ENCODE assay signal across 25 cellular contexts in the genomic region with DNA sequence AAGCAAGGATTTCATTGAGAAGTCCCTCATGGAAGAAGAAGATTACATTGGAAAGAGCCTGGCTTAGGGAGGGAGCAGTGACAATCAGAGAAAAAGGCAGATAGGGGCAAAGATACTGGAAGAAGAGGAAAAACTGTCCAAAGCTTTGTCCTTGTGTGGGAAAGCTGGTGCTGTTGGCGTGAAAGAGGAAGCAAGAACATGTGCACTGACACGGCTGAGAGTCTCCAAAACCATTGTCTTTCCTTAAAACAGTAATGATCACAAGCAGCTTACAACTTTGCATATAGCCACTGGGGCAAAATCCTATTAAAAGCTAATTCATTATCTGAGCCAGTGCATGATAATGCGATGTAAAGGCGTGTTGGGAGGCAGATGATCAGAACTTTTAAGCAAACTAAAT.
DNase-seq lines count a peak whose midpoint lies in the region; ATAC-seq, FAIRE-seq and TF ChIP-seq lines count a peak whose summit lies in the region.
"Had no signal": no experiment of that assay in that cellular context is flagged by ENCODE, and none has a peak within 500 bp of the region (broad histone marks: within the 10 kb centered on the region; RNA-seq: fewer than 3 reads in every experiment).

No MANE protein-coding gene starts in this region.

- no peaks in the 10 kb centered on the region for H3K79me1 ChIP-seq in trophoblast cell (ENCODE audit: low read length)

- H3K18ac ChIP-seq in trophoblast cell (ENCODE audit: low read length), result no peak overlapping the region

- TF ChIP-seq POLR2A in GM12891 (IDR thresholded peaks at IDR 0.05; ENCODE audit: low read depth, low read length), result no peak

- no peak overlapping the region for H3K14ac ChIP-seq in trophoblast cell (ENCODE audit: low read length)

- WGBS in trophoblast cell (ENCODE audit: extremely low coverage, insufficient coverage, insufficient read length), result no CpG with 5 or more reads among the region's 4 CpGs

- H3K27me3 ChIP-seq in trophoblast cell (ENCODE audit: insufficient read depth, low read length), result no peaks in the 10 kb centered on the region
- H3K27me3 ChIP-seq: Peyer's patch, SJCRH30 had no signal

- no peak overlapping the region for H4K8ac ChIP-seq in trophoblast cell (ENCODE audit: low read depth, low read length)

- ATAC-seq in GM19438 (IDR thresholded peaks at IDR 0.05; ENCODE audit: low read depth, unreplicated experiment) (peak; percentile 68), GM21717 (IDR thresholded peaks at IDR 0.05; ENCODE audit: unreplicated experiment) (no peak)
- ATAC-seq: left cardiac atrium, sciatic nerve, T-helper 17 cell had no signal

- DNase-seq in GM12891 (ENCODE audit: insufficient read length, low spot score) (no peak), MV-4-11 (lab: John Stamatoyannopoulos, UW) (peak; percentile 41), medulla oblongata (ENCODE audit: extremely low spot score) (peak; percentile 13), NCI-H146 treated with DMSO at 0.1 percent for 48 hours (lab: John Stamatoyannopoulos, UW; ENCODE audit: unreplicated experiment) (no peak), trophoblast cell (no peak), urothelium cell line (ENCODE audit: low spot score) (no peak)
- DNase-seq: activated CD4-positive, alpha-beta memory T cell treated with anti-CD3 and anti-CD28 coated beads for 36 hours; activated T-cell treated with anti-CD3 and anti-CD28 coated beads for 4 hours; amygdala; CD4-positive, alpha-beta T cell; DMS79 treated with DMSO at 0.1 percent for 48 hours; glutamatergic neuron; H9; left cardiac atrium; NCI-H1436 treated with DMSO at 0.1 percent for 48 hours; NCI-H2227 treated with DMSO at 0.1 percent for 48 hours; Peyer's patch; SJCRH30; T-helper 17 cell had no signal

- no peak overlapping the region for H3K4me3 ChIP-seq in trophoblast cell (ENCODE audit: low read depth, low read length)
- H3K4me3 ChIP-seq: Peyer's patch, SJCRH30, thoracic aorta had no signal

- H2AFZ ChIP-seq in trophoblast cell (ENCODE audit: insufficient read depth, low read length, poor library complexity), result no peak overlapping the region
- H2AFZ ChIP-seq: parathyroid adenoma had no signal

- no peak overlapping the region for H4K91ac ChIP-seq in trophoblast cell (ENCODE audit: low read depth, low read length)

- no peak overlapping the region for H2BK12ac ChIP-seq in trophoblast cell (ENCODE audit: low read length)

- no peaks in the 10 kb centered on the region for H3K4me1 ChIP-seq in trophoblast cell (ENCODE audit: control insufficient read depth in 1 of 2, insufficient read depth in 2 of 2, low read length in 2 of 2)
- H3K4me1 ChIP-seq: parathyroid adenoma, Peyer's patch, SJCRH30 had no signal

- H3K27ac ChIP-seq in trophoblast cell (ENCODE audit: low read depth, low read length), result no peak overlapping the region
- H3K27ac ChIP-seq: parathyroid adenoma, Peyer's patch, SJCRH30, thoracic aorta had no signal

- no peaks in the 10 kb centered on the region for H3K36me3 ChIP-seq in trophoblast cell (ENCODE audit: control insufficient read depth in 1 of 2, insufficient read depth in 2 of 2, low read length in 2 of 2)
- H3K36me3 ChIP-seq: Peyer's patch, SJCRH30, thoracic aorta had no signal

- no peaks in the 10 kb centered on the region for H3K9me3 ChIP-seq in trophoblast cell (ENCODE audit: insufficient read depth, low read depth, low read length)
- H3K9me3 ChIP-seq: Peyer's patch, SJCRH30, thoracic aorta had no signal

- H2BK120ac ChIP-seq in trophoblast cell (ENCODE audit: insufficient read depth, low read length, poor library complexity), result no peak overlapping the region

- no peak overlapping the region for H3K23ac ChIP-seq in trophoblast cell (ENCODE audit: low read length)

- FAIRE-seq in GM12891 (lab: Jason Lieb, UNC), result peak; percentile 52
- no peak for FAIRE-seq in urothelium cell line (lab: Jason Lieb, UNC)
- FAIRE-seq: endometrium had no signal

- no peak overlapping the region for H2BK5ac ChIP-seq in trophoblast cell (ENCODE audit: low read depth, low read length, poor library complexity)

- H3K4me2 ChIP-seq in trophoblast cell (ENCODE audit: low read length), result no peak overlapping the region

- H3K9ac ChIP-seq in trophoblast cell (ENCODE audit: low read length), result no peak overlapping the region
- H3K9ac ChIP-seq: parathyroid adenoma had no signal

- no peak overlapping the region for H3K4ac ChIP-seq in trophoblast cell (ENCODE audit: low read depth, low read length)

- no peak overlapping the region for H2AK5ac ChIP-seq in trophoblast cell (ENCODE audit: low read length)

- no peak overlapping the region for H4K12ac ChIP-seq in trophoblast cell (ENCODE audit: low read depth, low read length)

- no peaks in the 10 kb centered on the region for H3K79me2 ChIP-seq in trophoblast cell (ENCODE audit: control insufficient read depth, insufficient read depth, low read length, poor library complexity)
- H3K79me2 ChIP-seq: parathyroid adenoma had no signal

TF ChIP-seq in GM12891, 5 proteins besides CTCF, POLR2A, EP300 and RAD21:
- TF ChIP-seq SPI1 (IDR thresholded peaks at IDR 0.05; ENCODE audit: low read depth, low read length), result no peak
- no peak for TF ChIP-seq PAX5 (IDR thresholded peaks at IDR 0.05; ENCODE audit: insufficient read depth, low read length, severe bottlenecking)
- no peak for TF ChIP-seq TAF1 (IDR thresholded peaks at IDR 0.05; ENCODE audit: low read depth, low read length)
- TF ChIP-seq POU2F2 (IDR thresholded peaks at IDR 0.05; ENCODE audit: low read depth, low read length), result no peak
- no peak for TF ChIP-seq POLR2AphosphoS5 (IDR thresholded peaks at IDR 0.05; ENCODE audit: low read depth, low read length)

Comparison
In these comparisons a context has a peak if more than half of its experiments do, and no peak if none do; other contexts are left out.
1. DNase-seq: peak in MV-4-11 (single experiment) and medulla oblongata (single experiment); none in GM12891 (single experiment), NCI-H146 treated with DMSO at 0.1 percent for 48 hours (single experiment), trophoblast cell (0 of 2) and urothelium cell line (single experiment).